In the genomic region with DNA sequence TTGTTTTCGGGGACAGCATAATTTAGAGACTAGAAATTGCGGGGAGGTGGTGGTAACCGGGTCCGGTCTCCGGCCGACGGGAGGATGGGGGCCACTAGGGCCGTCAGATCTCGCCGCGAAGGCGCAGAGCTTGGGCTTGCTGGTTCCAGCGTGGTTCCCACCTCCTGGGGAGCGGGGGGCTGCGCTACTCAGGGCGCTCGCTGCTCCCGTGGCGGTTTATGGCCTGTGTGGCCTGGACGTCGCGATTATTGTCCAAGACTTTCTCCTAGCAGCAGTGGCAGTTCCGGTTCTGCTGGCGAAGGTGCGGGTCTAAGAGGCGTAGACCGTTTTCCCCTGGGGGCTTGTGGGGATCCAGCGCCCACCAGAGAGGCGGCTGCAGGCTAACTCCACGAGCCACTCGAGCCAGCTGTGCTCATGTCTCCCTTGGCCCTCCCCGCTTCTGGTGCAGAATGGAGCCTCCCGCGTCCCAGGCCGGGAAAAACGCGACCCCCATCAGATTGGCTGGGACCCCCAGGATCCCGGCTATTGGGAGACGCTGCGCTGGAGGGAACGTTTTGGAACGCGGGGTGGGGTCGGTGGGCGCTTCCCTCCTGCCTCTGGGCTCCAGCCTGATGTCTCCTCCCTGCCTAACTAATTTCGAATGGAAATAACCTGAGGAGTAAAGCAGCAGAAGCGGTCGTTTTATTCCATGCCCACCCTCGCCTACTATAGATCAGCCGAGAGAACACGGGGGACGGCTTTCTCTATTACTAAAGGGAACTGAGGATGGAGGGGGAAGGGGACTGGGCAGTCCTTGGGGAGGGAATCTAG, we compare ENCODE assay signal across 17 cellular contexts.
DNase-seq lines count a peak whose midpoint lies in the region; ATAC-seq, FAIRE-seq and TF ChIP-seq lines count a peak whose summit lies in the region.
"Had no signal": no experiment of that assay in that cellular context is flagged by ENCODE, and none has a peak within 500 bp of the region (broad histone marks: within the 10 kb centered on the region; RNA-seq: fewer than 3 reads in every experiment).

No MANE protein-coding gene starts in this region.

- H3K27ac ChIP-seq in H9 (ENCODE audit: insufficient read length, low read depth, low read length) (no peak overlapping the region), colonic mucosa (no peak overlapping the region), HepG2 (ENCODE audit: extremely low read length, insufficient read depth, low read length) (no peak overlapping the region), skeletal muscle tissue (ENCODE audit: low read depth, low read length) (no peak overlapping the region)
- H3K27ac ChIP-seq: C4-2B, epithelial cell of prostate, upper lobe of left lung had no signal

- no peaks in the 10 kb centered on the region for H4K20me1 ChIP-seq in H9 (ENCODE audit: control insufficient read depth, insufficient read depth, insufficient read length)
- H4K20me1 ChIP-seq in HepG2 (ENCODE audit: insufficient read depth, low read length), result no peaks in the 10 kb centered on the region

- peaks cover 3% of the 10 kb centered on the region for H3K23me2 ChIP-seq in H9 (ENCODE audit: insufficient read length, low read depth, low read length, poor library complexity, severe bottlenecking)

- CTCF ChIA-PET in HepG2 (lab: Yijun Ruan, JAX; ENCODE audit: low intra/inter-chr PET ratio, low total read pairs), result interaction anchor here (0.7 to 1.7 kb wide), 3 partner anchors 137 to 521 kb away, joined by 3 to 9 read pairs (median 5); no protein-coding TSS in a partner anchor

- H3K9me3 ChIP-seq in H9 (ENCODE audit: control insufficient read depth, low read depth, low read length) (no peaks in the 10 kb centered on the region), colonic mucosa (no peaks in the 10 kb centered on the region), HepG2 (ENCODE audit: low read length) (no peaks in the 10 kb centered on the region), skeletal muscle tissue (ENCODE audit: control insufficient read depth in 3 of 3, low read length in 3 of 3) (no peaks in the 10 kb centered on the region)
- H3K9me3 ChIP-seq: upper lobe of left lung had no signal

- no TSS peak for BruUV-seq in HepG2 (replicated peaks; lab: Mats Ljungman, UMichigan)

- no peak overlapping the region for H3K56ac ChIP-seq in H9 (ENCODE audit: insufficient read length, low read depth, low read length)

- no peak for TF ChIP-seq POLR2A in HepG2 (IDR thresholded peaks at IDR 0.05; ENCODE audit: insufficient read depth in 1 of 2, low read depth in 2 of 2, low read length in 2 of 2)

- H2BK5ac ChIP-seq in H9 (ENCODE audit: insufficient read length, low read length), result no peak overlapping the region

- H3K36me3 Mint-ChIP-seq in H9 (ENCODE audit: insufficient read depth in 1 of 3, low read depth in 3 of 3), result peaks cover 0 to 10% (median 4%) of the 10 kb centered on the region in 3 experiments; a peak in 5 of 7 replicates

- H3K4me3 ChIP-seq in colonic mucosa (no peak overlapping the region), HepG2 (replicated peaks in 1 of 3; ENCODE audit: insufficient read depth in 1 of 3, low read depth in 2 of 3, low read length in 3 of 3) (no peak overlapping the region), skeletal muscle tissue (ENCODE audit: low read length in 3 of 3) (peak overlapping the region in 2 of 3 donors; percentile 67 to 72)

- H3K9ac ChIP-seq in H9 (ENCODE audit: extremely low read depth, insufficient read length, low read length), result no peak overlapping the region
- no peak overlapping the region for H3K9ac ChIP-seq in colonic mucosa (ENCODE audit: low read depth in 2 of 2, low read length in 2 of 2)
- no peak overlapping the region for H3K9ac ChIP-seq in HepG2 (ENCODE audit: insufficient read depth, low read depth, low read length)
- H3K9ac ChIP-seq in skeletal muscle tissue (ENCODE audit: low read depth in 1 of 3, low read length in 3 of 3), result peak overlapping the region; percentile 72 to 83 (median 77)

- peaks cover 4% of the 10 kb centered on the region for H3K27me3 Mint-ChIP-seq in H9 (ENCODE audit: low read depth)

- no peak overlapping the region; the same call in 1 of the 2 replicates for H3K14ac ChIP-seq in H9 (ENCODE audit: insufficient read depth, low read length)

- DNase-seq in H9 (no peak), colonic mucosa (peak; percentile 9), HepG2 (ENCODE audit: low spot score) (no peak), anterior cingulate cortex (lab: John Stamatoyannopoulos, UW) (no peak), NCI-H526 (lab: John Stamatoyannopoulos, UW) (no peak)
- DNase-seq: activated CD8-positive, alpha-beta T cell treated with anti-CD3 and anti-CD28 coated beads, Interleukin-2, amount 10 ng/mL, durations not matched to agents 7 days and 5 days; activated T-cell treated with anti-CD3 and anti-CD28 coated beads, Interleukin-2, amount 50 U/mL, for 1 hour; central memory CD4-positive, alpha-beta T cell; NCI-H1694; NCI-H774 had no signal

- H2BK12ac ChIP-seq in H9 (ENCODE audit: insufficient read length, low read depth, low read length), result peak overlapping the region; percentile 57

- no peaks in the 10 kb centered on the region; the same call in 1 of the 2 replicates for H3K4me1 ChIP-seq in H9 (ENCODE audit: insufficient read depth, low read length)
- no peaks in the 10 kb centered on the region for H3K4me1 ChIP-seq in colonic mucosa
- no peaks in the 10 kb centered on the region for H3K4me1 ChIP-seq in HepG2 (ENCODE audit: insufficient read depth, low read length)
- H3K4me1 ChIP-seq in skeletal muscle tissue (ENCODE audit: control insufficient read depth in 3 of 3, insufficient read depth in 3 of 3, low read length in 3 of 3), result peaks cover 3 to 11% (median 7%) of the 10 kb centered on the region in 3 donors

- no peak overlapping the region for H2BK20ac ChIP-seq in H9 (ENCODE audit: low read depth, low read length, poor library complexity, severe bottlenecking)

- TF ChIP-seq CTCF in H9 (conservative IDR thresholded peaks at IDR 0.05), result no peak
- no peak for TF ChIP-seq CTCF in colonic mucosa (IDR thresholded peaks at IDR 0.05)
- TF ChIP-seq CTCF in HepG2 (CRISPR knock-in tag; IDR thresholded peaks at IDR 0.05), result no peak

- no peak overlapping the region for H4K8ac ChIP-seq in H9 (replicated peaks; ENCODE audit: insufficient read length, low read depth, low read length)

- H3K4me2 ChIP-seq in H9 (ENCODE audit: insufficient read depth, insufficient read length, low read length) (no peak overlapping the region), HepG2 (ENCODE audit: low read depth, low read length) (no peak overlapping the region)

- H3K9me3 Mint-ChIP-seq in H9, result peaks cover 3 to 4% of the 10 kb centered on the region in 2 experiments; a peak in 4 of 5 replicates

- TF ChIP-seq EP300 in HepG2 (IDR thresholded peaks at IDR 0.05; ENCODE audit: low read depth in 2 of 2, low read length in 2 of 2) (no peak), HepG2 (CRISPR knock-in tag; IDR thresholded peaks at IDR 0.05; ENCODE audit: borderline replicate concordance) (no peak)

- H3K18ac ChIP-seq in H9 (ENCODE audit: insufficient read length, low read depth, low read length), result no peak overlapping the region

- H3K36me3 ChIP-seq in colonic mucosa (no peaks in the 10 kb centered on the region), HepG2 (replicated peaks in 1 of 2; ENCODE audit: control insufficient read depth in 1 of 2, insufficient read depth in 2 of 2, low read length in 2 of 2) (no peaks in the 10 kb centered on the region), skeletal muscle tissue (ENCODE audit: control insufficient read depth in 3 of 3, insufficient read depth in 3 of 3, low read length in 3 of 3) (no peaks in the 10 kb centered on the region)
- H3K36me3 ChIP-seq: upper lobe of left lung had no signal

- H3K79me2 ChIP-seq in H9 (ENCODE audit: insufficient read depth, low read length) (no peaks in the 10 kb centered on the region), HepG2 (ENCODE audit: insufficient read depth, low read length) (no peaks in the 10 kb centered on the region)

- H2AFZ ChIP-seq in H9 (ENCODE audit: low read length) (peak overlapping the region; percentile 69), HepG2 (ENCODE audit: low read length) (no peak overlapping the region)

- FAIRE-seq in HepG2 (lab: Jason Lieb, UNC), result no peak
- FAIRE-seq: H54, islet of Langerhans had no signal

- WGBS in H9 (ENCODE audit: extremely low coverage, insufficient read length, low lambda C conversion rate), result no CpG with 5 or more reads among the region's 52 CpGs
- 45% methylated on average over 36 of the region's 52 CpGs for WGBS in HepG2 (ENCODE audit: low lambda C conversion rate)

- peak; percentile 53 for ATAC-seq in HepG2
- ATAC-seq in HG02970 (IDR thresholded peaks at IDR 0.05; ENCODE audit: low FRiP score, unreplicated experiment), result no peak
- ATAC-seq: activated CD8-positive, alpha-beta T cell treated with anti-CD3 and anti-CD28 coated beads, Interleukin-2, amount 10 ng/mL, durations not matched to agents 7 days and 5 days had no signal

- H2BK120ac ChIP-seq in H9 (ENCODE audit: low read depth, low read length, poor library complexity, severe bottlenecking), result no peak overlapping the region

- H4K5ac ChIP-seq in H9 (ENCODE audit: insufficient read length, low read depth, low read length), result no peak overlapping the region

- H3K4me1 Mint-ChIP-seq in H9, result peaks cover 26 to 29% of the 10 kb centered on the region in 2 experiments

- no peak overlapping the region for H3K23ac ChIP-seq in H9 (ENCODE audit: insufficient read length, low read depth, low read length)

- peak overlapping the region; percentile 25; the same call in 1 of the 2 replicates for H3K4ac ChIP-seq in H9 (ENCODE audit: low read depth, low read length)

- in situ Hi-C loops in HepG2 (cut with HindIII; ENCODE audit: extremely low pct_ligation_motif_present, low pct_unique_long_range_greater_than_20kb), result no loop called here

- TF ChIP-seq RAD21 in HepG2 (CRISPR knock-in tag; IDR thresholded peaks at IDR 0.05), result no peak

- no peak overlapping the region for H4K91ac ChIP-seq in H9 (ENCODE audit: insufficient read length, low read depth, low read length)

- H2BK15ac ChIP-seq in H9 (ENCODE audit: low read depth, low read length), result no peak overlapping the region; the same call in 1 of the 2 replicates

- no peak overlapping the region for H3K4me3 Mint-ChIP-seq in H9
- H3K4me3 Mint-ChIP-seq: activated CD8-positive, alpha-beta T cell treated with anti-CD3 and anti-CD28 coated beads, Interleukin-2, amount 10 ng/mL, durations not matched to agents 7 days and 5 days had no signal

- H2AK5ac ChIP-seq in H9 (ENCODE audit: insufficient read length, low read length), result no peak overlapping the region

- POLR2A ChIA-PET in HepG2 (lab: Yijun Ruan, JAX), result no interaction called here

- intact Hi-C loops in colonic mucosa (cut with DNase I), result no loop called here
- intact Hi-C loops in HepG2 (cut with micrococcal nuclease; ENCODE audit: unreplicated experiment), result loop anchor here (2.0 kb wide), 1 partner anchor 137 kb away; no protein-coding TSS in a partner anchor

- H3K27me3 ChIP-seq in H9 (ENCODE audit: insufficient read depth, low read length), result no peaks in the 10 kb centered on the region
- H3K27me3 ChIP-seq in colonic mucosa, result no peaks in the 10 kb centered on the region
- peaks cover 0 to 25% of the 10 kb centered on the region in 2 experiments; a peak in 2 of 5 replicates for H3K27me3 ChIP-seq in HepG2 (ENCODE audit: control insufficient read depth in 1 of 2, insufficient read depth in 2 of 2, low read length in 2 of 2)
- no peaks in the 10 kb centered on the region for H3K27me3 ChIP-seq in skeletal muscle tissue (ENCODE audit: control insufficient read depth in 3 of 3, insufficient read depth in 3 of 3, low read length in 3 of 3)
- H3K27me3 ChIP-seq: upper lobe of left lung had no signal

- no peak overlapping the region; a peak in 1 of 7 replicates for H3K27ac Mint-ChIP-seq in H9
- H3K27ac Mint-ChIP-seq: activated CD8-positive, alpha-beta T cell treated with anti-CD3 and anti-CD28 coated beads, Interleukin-2, amount 10 ng/mL, durations not matched to agents 7 days and 5 days had no signal

- H3T11ph ChIP-seq in H9 (ENCODE audit: low read length), result no peak overlapping the region

- no peaks in the 10 kb centered on the region for H3K79me1 ChIP-seq in H9 (ENCODE audit: insufficient read depth, low read depth, low read length, poor library complexity, severe bottlenecking)

Comparison
In these comparisons a context has a peak if more than half of its experiments do, and no peak if none do; other contexts are left out.
1. H3K9ac ChIP-seq: peak in skeletal muscle tissue (3 of 3); none in H9 (single experiment), colonic mucosa (0 of 2) and HepG2 (single experiment).
2. H3K4me3 ChIP-seq: peak in skeletal muscle tissue (2 of 3); none in colonic mucosa (single experiment) and HepG2 (0 of 3).